9 cellular contexts compared by ENCODE assay signal in the genomic region with DNA sequence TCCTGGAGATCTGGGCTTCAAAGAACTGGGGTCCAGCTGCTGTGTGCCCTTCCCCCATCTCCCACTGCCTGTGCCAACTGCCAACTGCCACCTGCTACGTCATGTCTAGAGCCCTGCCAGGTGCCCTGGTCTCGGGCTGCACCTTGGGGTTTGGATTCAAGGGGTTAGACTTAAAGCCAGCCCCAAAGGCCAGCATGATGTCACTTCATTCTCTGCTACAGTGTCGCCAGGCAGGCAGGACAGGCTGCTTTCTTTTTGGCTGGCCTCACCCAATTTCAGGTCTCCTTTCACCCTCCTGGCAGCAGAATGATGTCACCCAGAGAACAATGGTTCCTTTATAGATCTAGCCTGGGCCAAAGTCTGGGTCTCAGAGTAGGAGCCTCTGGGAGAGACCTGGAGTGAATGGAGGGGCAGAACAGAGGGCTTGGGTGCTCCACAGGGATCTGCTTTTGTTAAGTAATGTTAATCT.
A peak's percentile ranks its signal among the peaks of the same experiment; 100 is the strongest.
DNase-seq lines count a peak whose midpoint lies in the region; FAIRE-seq and TF ChIP-seq lines count a peak whose summit lies in the region.
"Had no signal": no experiment of that assay in that cellular context is flagged by ENCODE, and none has a peak within 500 bp of the region (broad histone marks: within the 10 kb centered on the region; RNA-seq: fewer than 3 reads in every experiment).

No MANE protein-coding gene starts in this region.

- no peak overlapping the region for H2AFZ ChIP-seq in endothelial cell of umbilical vein (ENCODE audit: low read depth, low read length)

- H3K27ac Mint-ChIP-seq in activated naive CD8-positive, alpha-beta T cell treated with anti-CD3 and anti-CD28 coated beads for 36 hours = no peak overlapping the region
- H3K27ac Mint-ChIP-seq: activated CD4-positive, alpha-beta T cell treated with anti-CD3 and anti-CD28 coated beads, Interleukin-2, amount 10 ng/mL, durations not matched to agents 24 days and 14 days had no signal

- H3K4me2 ChIP-seq in endothelial cell of umbilical vein (ENCODE audit: insufficient read depth, low read length) = peak overlapping the region; percentile 76

- H3K4me1 Mint-ChIP-seq in activated naive CD8-positive, alpha-beta T cell treated with anti-CD3 and anti-CD28 coated beads for 36 hours = no peaks in the 10 kb centered on the region
- H3K4me1 Mint-ChIP-seq: activated CD4-positive, alpha-beta T cell treated with anti-CD3 and anti-CD28 coated beads, Interleukin-2, amount 10 ng/mL, durations not matched to agents 24 days and 14 days had no signal

- peaks cover 38% of the 10 kb centered on the region for H3K4me1 ChIP-seq in endothelial cell of umbilical vein (ENCODE audit: control insufficient read depth, extremely low read depth, insufficient read depth, low read length)

- intact Hi-C loops in endothelial cell of umbilical vein (cut with micrococcal nuclease) = loop anchor here (1.0 to 5.0 kb wide), 3 partner anchors 9 to 1367 kb away; no protein-coding TSS in a partner anchor

- peak overlapping the region; percentile 94 for H3K9ac ChIP-seq in endothelial cell of umbilical vein (replicated peaks; ENCODE audit: extremely low read depth, insufficient read depth, low read length)

- H4K20me1 ChIP-seq in endothelial cell of umbilical vein (replicated peaks; ENCODE audit: control insufficient read depth, extremely low read depth, insufficient read depth, low read length) = no peaks in the 10 kb centered on the region

- peaks cover 14% of the 10 kb centered on the region for H3K36me3 Mint-ChIP-seq in activated naive CD8-positive, alpha-beta T cell treated with anti-CD3 and anti-CD28 coated beads for 36 hours

- no peaks in the 10 kb centered on the region for H3K9me3 Mint-ChIP-seq in activated naive CD8-positive, alpha-beta T cell treated with anti-CD3 and anti-CD28 coated beads for 36 hours

- in situ Hi-C loops in Caki2 (cut with HindIII; ENCODE audit: low pct_unique_long_range_greater_than_20kb, low sequenced_read_pairs) = no loop called here
- in situ Hi-C loops in GM13977 (cut with MboI; ENCODE audit: low pct_unique_long_range_greater_than_20kb, low sequenced_read_pairs, unreplicated experiment) = no loop called here

- CTCF ChIA-PET in endothelial cell of umbilical vein (lab: Charles Lee) = interaction anchor here (1.0 to 2.9 kb wide), 3 partner anchors 9 to 82 kb away, joined by 4 to 20 read pairs (median 4); no protein-coding TSS in a partner anchor

- H3K27ac ChIP-seq in endothelial cell of umbilical vein (ENCODE audit: insufficient read depth, low read depth, low read length) = peak overlapping the region; percentile 100

- DNase-seq in Caki2 (ENCODE audit: low read depth) = peak; percentile 34
- peak; percentile 28 for DNase-seq in NCI-H345 (lab: John Stamatoyannopoulos, UW)
- DNase-seq in endothelial cell of umbilical vein (ENCODE audit: low read depth, low spot score) = peak; percentile 64
- DNase-seq in myocyte (ENCODE audit: low read depth) = peak; percentile 78
- no peak for DNase-seq in activated naive CD8-positive, alpha-beta T cell treated with anti-CD3 and anti-CD28 coated beads for 36 hours
- no peak for DNase-seq in kidney glomerular epithelial cell (lab: John Stamatoyannopoulos, UW)
- DNase-seq in GM13977 (ENCODE audit: low spot score) = no peak
- DNase-seq in MV-4-11 (lab: John Stamatoyannopoulos, UW) = no peak
- DNase-seq: activated CD4-positive, alpha-beta T cell treated with anti-CD3 and anti-CD28 coated beads, Interleukin-2, amount 10 ng/mL, durations not matched to agents 24 days and 14 days had no signal

- peak overlapping the region in 1 of 3 experiments; percentile 25 for H3K4me3 ChIP-seq in endothelial cell of umbilical vein (replicated peaks in 1 of 3; ENCODE audit: insufficient read depth in 1 of 3, low read depth in 1 of 3, low read length in 3 of 3)

- dilution Hi-C loops in endothelial cell of umbilical vein (cut with MboI; ENCODE audit: extremely low pct_ligation_motif_present, low sequenced_read_pairs) = no loop called here

- no peak for TF ChIP-seq CTCF in endothelial cell of umbilical vein (IDR thresholded peaks at IDR 0.05; ENCODE audit: extremely low read depth in 1 of 2, insufficient read depth in 1 of 2, low read depth in 1 of 2, low read length in 2 of 2)
- no peak for TF ChIP-seq CTCF in GM13977 (IDR thresholded peaks at IDR 0.05; ENCODE audit: extremely low read depth, insufficient read depth, missing control alignments)

- no peak overlapping the region for H3K4me3 Mint-ChIP-seq in activated naive CD8-positive, alpha-beta T cell treated with anti-CD3 and anti-CD28 coated beads for 36 hours
- H3K4me3 Mint-ChIP-seq: activated CD4-positive, alpha-beta T cell treated with anti-CD3 and anti-CD28 coated beads, Interleukin-2, amount 10 ng/mL, durations not matched to agents 24 days and 14 days had no signal

- H3K27me3 Mint-ChIP-seq in activated naive CD8-positive, alpha-beta T cell treated with anti-CD3 and anti-CD28 coated beads for 36 hours = no peaks in the 10 kb centered on the region
- H3K27me3 Mint-ChIP-seq: activated CD4-positive, alpha-beta T cell treated with anti-CD3 and anti-CD28 coated beads, Interleukin-2, amount 10 ng/mL, durations not matched to agents 24 days and 14 days had no signal

- TF ChIP-seq POLR2A in endothelial cell of umbilical vein (IDR thresholded peaks at IDR 0.05; ENCODE audit: low read depth, low read length) = no peak

- POLR2A ChIA-PET in endothelial cell of umbilical vein (lab: Charles Lee) = no interaction called here

- FAIRE-seq in endothelial cell of umbilical vein (lab: Jason Lieb, UNC) = peak; percentile 83

- no peaks in the 10 kb centered on the region for H3K27me3 ChIP-seq in endothelial cell of umbilical vein (ENCODE audit: control insufficient read depth in 2 of 2, insufficient read depth in 2 of 2, low read length in 2 of 2)

- H3K36me3 ChIP-seq in endothelial cell of umbilical vein (ENCODE audit: control insufficient read depth in 2 of 2, extremely low read depth in 1 of 2, insufficient read depth in 2 of 2, low read length in 2 of 2) = peaks cover 2 to 3% of the 10 kb centered on the region in 2 experiments

- H3K9me3 ChIP-seq in endothelial cell of umbilical vein (replicated peaks; ENCODE audit: control insufficient read depth, insufficient read depth, low read length) = no peaks in the 10 kb centered on the region

- no TSS peak for BruUV-seq in endothelial cell of umbilical vein (replicated peaks; lab: Mats Ljungman, UMichigan)

- H3K9me1 ChIP-seq in endothelial cell of umbilical vein (replicated peaks; ENCODE audit: control insufficient read depth, extremely low read depth, insufficient read depth, low read length) = no peaks in the 10 kb centered on the region

- H3K79me2 ChIP-seq in endothelial cell of umbilical vein (ENCODE audit: control insufficient read depth, insufficient read depth, low read length) = no peaks in the 10 kb centered on the region

TF ChIP-seq in endothelial cell of umbilical vein, 7 proteins besides CTCF, POLR2A, EP300 and RAD21:
- TF ChIP-seq FOS (IDR thresholded peaks at IDR 0.05; ENCODE audit: borderline replicate concordance, insufficient read depth, low read length) (no peak), JUN (IDR thresholded peaks at IDR 0.05; ENCODE audit: borderline replicate concordance, insufficient read depth, insufficient read length, low read depth) (peak; percentile 49)
TF ChIP-seq in endothelial cell of umbilical vein: peak in this region for 1.

Comparison
In these comparisons a context has a peak if more than half of its experiments do, and no peak if none do; other contexts are left out.
1. DNase-seq: peak in Caki2 (single experiment), NCI-H345 (single experiment), endothelial cell of umbilical vein (single experiment) and myocyte (single experiment); none in activated naive CD8-positive, alpha-beta T cell treated with anti-CD3 and anti-CD28 coated beads for 36 hours (single experiment), kidney glomerular epithelial cell (single experiment), GM13977 (single experiment) and MV-4-11 (single experiment).